13 cellular contexts compared by ENCODE assay signal in the genomic region with DNA sequence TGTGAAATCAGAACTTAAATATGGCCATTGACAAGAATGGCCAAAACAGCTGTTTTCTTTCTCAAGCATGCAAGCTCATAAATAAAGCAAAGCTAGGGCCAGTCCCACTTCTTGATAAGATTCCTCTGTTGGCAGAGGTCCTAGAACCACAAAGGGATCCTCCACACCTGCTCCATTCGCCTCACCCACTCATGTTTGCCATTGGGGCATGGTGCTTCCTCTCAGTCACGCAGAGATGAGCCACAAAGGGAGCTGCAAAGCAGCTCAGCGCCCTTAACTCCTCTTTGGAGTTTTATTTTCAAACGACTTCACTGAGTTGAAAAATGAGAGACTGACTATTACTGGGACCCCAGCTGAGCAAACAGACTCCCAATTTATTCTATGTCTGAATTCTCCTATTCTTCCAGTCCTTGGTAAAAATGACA. TPM values are rescaled to one million over a fixed set of nuclear protein-coding genes. Genes with fewer than 3 reads are reported as not detected.
DNase-seq lines count a peak whose midpoint lies in the region; ATAC-seq and TF ChIP-seq lines count a peak whose summit lies in the region.
"Had no signal": no experiment of that assay in that cellular context is flagged by ENCODE, and none has a peak within 500 bp of the region (broad histone marks: within the 10 kb centered on the region; RNA-seq: fewer than 3 reads in every experiment).

No MANE protein-coding gene starts in this region.

- peaks cover 13% of the 10 kb centered on the region for H3K4me1 Mint-ChIP-seq in CD14-positive monocyte

- TF ChIP-seq POLR2A in body of pancreas (IDR thresholded peaks at IDR 0.05), result peak in 2 of 3 donors; percentile 27 to 37

- DNase-seq in NCI-H2029 treated with DMSO at 0.1 percent for 48 hours (lab: John Stamatoyannopoulos, UW), result peak; percentile 95
- DNase-seq in body of pancreas, result peak; percentile 74 to 91 (median 84)
- DNase-seq in coronary artery (ENCODE audit: low spot score), result no peak
- no peak for DNase-seq in CD14-positive monocyte (ENCODE audit: low spot score)
- DNase-seq: activated CD8-positive, alpha-beta T cell treated with anti-CD3 and anti-CD28 coated beads for 36 hours; H9 had no signal

- H3K27ac ChIP-seq in BLaER1 (0 out of 2 replicates have a peak overlapping the region, but pooled peaks have one; percentile 54), body of pancreas (peak overlapping the region; percentile 59 to 83 (median 70)), coronary artery (no peak overlapping the region)

- H3K27ac Mint-ChIP-seq in CD14-positive monocyte, result peak overlapping the region in 1 of 7 donors; percentile 16
- H3K27ac Mint-ChIP-seq: activated CD8-positive, alpha-beta T cell treated with anti-CD3 and anti-CD28 coated beads for 36 hours; H9 had no signal

- H3K36me3 ChIP-seq in BLaER1 (no peaks in the 10 kb centered on the region), body of pancreas (replicated peaks in 1 of 2; ENCODE audit: insufficient read depth in 1 of 2, low read depth in 2 of 2) (no peaks in the 10 kb centered on the region), mucosa of stomach (ENCODE audit: control insufficient read depth, insufficient read depth, low read length) (peaks cover 6% of the 10 kb centered on the region)

- intact Hi-C loops in body of pancreas (cut with DNase I), result loop anchor here (10.0 kb wide), 1 partner anchor 59 kb away; no protein-coding TSS in a partner anchor
- intact Hi-C loops in CD14-positive monocyte (cut with micrococcal nuclease), result no loop called here

- ATAC-seq in body of pancreas (peak; percentile 90), GM19455 (IDR thresholded peaks at IDR 0.05; ENCODE audit: unreplicated experiment) (no peak), HG03139 (IDR thresholded peaks at IDR 0.05; ENCODE audit: unreplicated experiment) (no peak)
- ATAC-seq: activated CD8-positive, alpha-beta T cell treated with anti-CD3 and anti-CD28 coated beads for 36 hours; HepG2 had no signal

- H3K27me3 ChIP-seq in BLaER1, result no peaks in the 10 kb centered on the region
- H3K27me3 ChIP-seq in body of pancreas, result no peaks in the 10 kb centered on the region
- H3K27me3 ChIP-seq in mucosa of stomach (ENCODE audit: control insufficient read depth, insufficient read depth, low read length), result no peaks in the 10 kb centered on the region
- H3K27me3 ChIP-seq: Peyer's patch had no signal

- TF ChIP-seq CTCF in body of pancreas (IDR thresholded peaks at IDR 0.05) (no peak), coronary artery (IDR thresholded peaks at IDR 0.05) (no peak), CD14-positive monocyte (IDR thresholded peaks at IDR 0.05) (no peak)

- peaks cover 0 to 4% (median 4%) of the 10 kb centered on the region in 3 donors for H3K27me3 Mint-ChIP-seq in CD14-positive monocyte (ENCODE audit: low read depth in 3 of 3)
- H3K27me3 Mint-ChIP-seq: activated CD8-positive, alpha-beta T cell treated with anti-CD3 and anti-CD28 coated beads for 36 hours had no signal

- 12 to 21% methylated on average over 4 of the region's 4 CpGs for WGBS in body of pancreas, 2 donors

- no peak overlapping the region for H3K4me3 Mint-ChIP-seq in CD14-positive monocyte
- H3K4me3 Mint-ChIP-seq: activated CD8-positive, alpha-beta T cell treated with anti-CD3 and anti-CD28 coated beads for 36 hours; central memory CD8-positive, alpha-beta T cell; H9 had no signal

- H3K4me2 ChIP-seq in BLaER1, result peak overlapping the region; percentile 60

- H3K4me1 ChIP-seq in BLaER1, result peaks cover 30% of the 10 kb centered on the region
- peaks cover 51% of the 10 kb centered on the region for H3K4me1 ChIP-seq in body of pancreas
- peaks cover 46% of the 10 kb centered on the region for H3K4me1 ChIP-seq in mucosa of stomach (ENCODE audit: control insufficient read depth, insufficient read depth, low read length)

- no peaks in the 10 kb centered on the region for H4K20me1 ChIP-seq in BLaER1

- H3K36me3 Mint-ChIP-seq in CD14-positive monocyte, result peaks cover 1 to 3% of the 10 kb centered on the region in 2 donors

- H3K4me3 ChIP-seq in BLaER1 (no peak overlapping the region), body of pancreas (no peak overlapping the region), mucosa of stomach (ENCODE audit: low read length) (peak overlapping the region; percentile 2), coronary artery (no peak overlapping the region)
- H3K4me3 ChIP-seq: Peyer's patch had no signal

- H3K9me3 Mint-ChIP-seq in CD14-positive monocyte, result peaks cover 0 to 1% (median 0%) of the 10 kb centered on the region in 7 donors
- H3K9me3 Mint-ChIP-seq: activated CD8-positive, alpha-beta T cell treated with anti-CD3 and anti-CD28 coated beads for 36 hours; central memory CD8-positive, alpha-beta T cell; H9 had no signal

- no peak overlapping the region for H3K9ac ChIP-seq in BLaER1
- no peak overlapping the region for H3K9ac ChIP-seq in mucosa of stomach (ENCODE audit: low read length)

- H3K9me3 ChIP-seq in BLaER1 (no peaks in the 10 kb centered on the region), body of pancreas (no peaks in the 10 kb centered on the region), mucosa of stomach (ENCODE audit: control insufficient read depth, low read length) (no peaks in the 10 kb centered on the region)
- H3K9me3 ChIP-seq: Peyer's patch had no signal

RNA-seq across cellular contexts. Expression of gene MANSC1, which starts 16.6 kb away (rescaled TPM):
- total RNA-seq in body of pancreas, result 10 to 100 TPM in 1 of 2 donors, 1 to 10 TPM in 1; 8.9 to 12.2 TPM
- 1 to 10 TPM; 1.5 to 2.3 TPM for polyA plus RNA-seq in CD14-positive monocyte

RNA-seq across cellular contexts. Expression of gene BORCS5, which starts 23.5 kb away (rescaled TPM):
- 10 to 100 TPM in 1 of 2 donors, 1 to 10 TPM in 1; 5.6 to 18.4 TPM for total RNA-seq in body of pancreas
- 10 to 100 TPM in 1 of 2 donors, 1 to 10 TPM in 1; 8.5 to 15.1 TPM for polyA plus RNA-seq in CD14-positive monocyte

Comparison
In these comparisons a context has a peak if more than half of its experiments do, and no peak if none do; other contexts are left out.
1. H3K27ac ChIP-seq: peak in BLaER1 (single experiment) and body of pancreas (4 of 4); none in coronary artery (0 of 2).
2. DNase-seq: peak in NCI-H2029 treated with DMSO at 0.1 percent for 48 hours (single experiment) and body of pancreas (4 of 4); none in coronary artery (single experiment) and CD14-positive monocyte (single experiment).